Comparison of ENCODE assay signal across 18 cellular contexts in genomic region chr5:141495456-141495811, GRCh38. TPM values are rescaled to one million over a fixed set of nuclear protein-coding genes. Genes with fewer than 3 reads are reported as not detected.
DNase-seq lines count a peak whose midpoint lies in the region; TF ChIP-seq lines count a peak whose summit lies in the region.
"Had no signal": no experiment of that assay in that cellular context is flagged by ENCODE, and none has a peak within 500 bp of the region (broad histone marks: within the 10 kb centered on the region; RNA-seq: fewer than 3 reads in every experiment).

No MANE protein-coding gene starts in this region.

- DNase-seq in chondrocyte (ENCODE audit: low spot score) (no peak), mesendoderm (peak; percentile 50), suprapubic skin (ENCODE audit: low spot score in 2 of 2) (no peak), KG1 (lab: John Stamatoyannopoulos, UW) (no peak), NCI-H1436 treated with DMSO at 0.1 percent for 48 hours (lab: John Stamatoyannopoulos, UW) (no peak), SHP77 treated with DMSO at 0.1 percent for 48 hours (lab: John Stamatoyannopoulos, UW) (no peak)
- no peak for DNase-seq in effector memory CD4-positive, alpha-beta T cell
- DNase-seq: activated CD8-positive, alpha-beta T cell treated with anti-CD3 and anti-CD28 coated beads, Interleukin-2, amount 10 ng/mL, durations not matched to agents 7 days and 5 days; colonic mucosa; DMS53; kidney; NCI-H1092; spleen; transverse colon; WERI-Rb-1 had no signal

- H3K79me2 ChIP-seq in mesendoderm (ENCODE audit: control insufficient read depth, insufficient read depth, low read length), result no peaks in the 10 kb centered on the region

- no peak overlapping the region for H2BK15ac ChIP-seq in mesendoderm (replicated peaks; ENCODE audit: low read depth)

- H3K23ac ChIP-seq in mesendoderm (ENCODE audit: low read length), result no peak overlapping the region

- TF ChIP-seq POLR2A in suprapubic skin (IDR thresholded peaks at IDR 0.05), result no peak

- no peak overlapping the region for H2BK120ac ChIP-seq in mesendoderm (ENCODE audit: low read depth, low read length)

- H3K4me3 ChIP-seq in HUES64 (ENCODE audit: low read length) (peak overlapping the region; percentile 43), mesendoderm (ENCODE audit: low read length) (no peak overlapping the region), suprapubic skin (no peak overlapping the region)
- no peak overlapping the region for H3K4me3 ChIP-seq in effector memory CD4-positive, alpha-beta T cell (ENCODE audit: insufficient read depth, low read depth, low read length, poor library complexity, severe bottlenecking)
- H3K4me3 ChIP-seq: colonic mucosa, spleen, transverse colon had no signal

- peak overlapping the region; percentile 44 for H2BK5ac ChIP-seq in mesendoderm (ENCODE audit: low read length)

- peaks cover 45% of the 10 kb centered on the region for H3K4me1 Mint-ChIP-seq in chondrocyte (ENCODE audit: low read depth)

- H3K27me3 ChIP-seq in HUES64 (ENCODE audit: insufficient read depth, low read length), result no peaks in the 10 kb centered on the region
- H3K27me3 ChIP-seq in mesendoderm (ENCODE audit: insufficient read depth, low read length, poor library complexity), result no peaks in the 10 kb centered on the region
- H3K27me3 ChIP-seq in suprapubic skin, result peaks cover 4% of the 10 kb centered on the region
- H3K27me3 ChIP-seq in effector memory CD4-positive, alpha-beta T cell (replicated peaks; ENCODE audit: control insufficient read depth, insufficient read depth, low read length, poor library complexity, severe bottlenecking), result peaks cover 36% of the 10 kb centered on the region

- H3K27ac ChIP-seq in HUES64 (ENCODE audit: low read depth, low read length) (peak overlapping the region; percentile 91), mesendoderm (ENCODE audit: low read depth, low read length) (peak overlapping the region; percentile 72), suprapubic skin (peak overlapping the region; percentile 20)
- no peak overlapping the region for H3K27ac ChIP-seq in effector memory CD4-positive, alpha-beta T cell (ENCODE audit: insufficient read depth, low read length, poor library complexity, severe bottlenecking)
- H3K27ac ChIP-seq: colonic mucosa, KMS-11, spleen, transverse colon, WERI-Rb-1 had no signal

- peak overlapping the region; percentile 6 for H3K18ac ChIP-seq in mesendoderm (ENCODE audit: low read length)

- peak overlapping the region; percentile 15 for H2AK5ac ChIP-seq in mesendoderm (ENCODE audit: low read length)

- H3K4me1 ChIP-seq in HUES64 (ENCODE audit: insufficient read depth, low read length), result peaks cover 32% of the 10 kb centered on the region
- H3K4me1 ChIP-seq in mesendoderm (ENCODE audit: control insufficient read depth, low read depth, low read length), result peaks cover 12% of the 10 kb centered on the region
- peaks cover 30% of the 10 kb centered on the region for H3K4me1 ChIP-seq in suprapubic skin
- peaks cover 19% of the 10 kb centered on the region for H3K4me1 ChIP-seq in effector memory CD4-positive, alpha-beta T cell (ENCODE audit: control insufficient read depth, insufficient read depth, low read length, poor library complexity, severe bottlenecking)
- H3K4me1 ChIP-seq: colonic mucosa had no signal

- H4K5ac ChIP-seq in mesendoderm (ENCODE audit: low read length), result no peak overlapping the region

- WGBS in HUES64, result 17% methylated on average over 8 of the region's 8 CpGs
- WGBS in mesendoderm (ENCODE audit: extremely low coverage, insufficient coverage, low lambda C conversion rate), result no CpG with 5 or more reads among the region's 8 CpGs
- WGBS in suprapubic skin, result 76% methylated on average over 8 of the region's 8 CpGs

- no peak overlapping the region for H3K4ac ChIP-seq in mesendoderm (ENCODE audit: low read depth, low read length)

- peak overlapping the region; percentile 86 for H3K27ac Mint-ChIP-seq in chondrocyte (ENCODE audit: unreplicated experiment)
- H3K27ac Mint-ChIP-seq: activated CD8-positive, alpha-beta T cell treated with anti-CD3 and anti-CD28 coated beads, Interleukin-2, amount 10 ng/mL, durations not matched to agents 7 days and 5 days; stimulated activated memory B cell treated with anti-CD40 and anti-IgM and Interleukin-4, amounts not matched to agents 10 μg/mL and 1 μg/mL and 100 μg/mL, for 72 hours had no signal

- H3K9me3 Mint-ChIP-seq in chondrocyte (ENCODE audit: low read depth), result no peaks in the 10 kb centered on the region
- H3K9me3 Mint-ChIP-seq: stimulated activated memory B cell treated with anti-CD40 and anti-IgM and Interleukin-4, amounts not matched to agents 10 μg/mL and 1 μg/mL and 100 μg/mL, for 72 hours had no signal

- H3K4me2 ChIP-seq in mesendoderm (ENCODE audit: low read length), result peak overlapping the region; percentile 9
- H3K4me2 ChIP-seq: KMS-11 had no signal

- H3K27me3 Mint-ChIP-seq in chondrocyte (ENCODE audit: low read depth), result no peaks in the 10 kb centered on the region

- H3K56ac ChIP-seq in mesendoderm (ENCODE audit: low read length), result peak overlapping the region; percentile 78

- H4K8ac ChIP-seq in mesendoderm (ENCODE audit: low read depth, low read length), result no peak overlapping the region

- H3K36me3 ChIP-seq in HUES64 (ENCODE audit: insufficient read depth, low read length) (peaks cover 10% of the 10 kb centered on the region; the same call in 1 of the 2 replicates), mesendoderm (ENCODE audit: control insufficient read depth, insufficient read depth, low read length) (no peaks in the 10 kb centered on the region), suprapubic skin (peaks cover 25% of the 10 kb centered on the region)
- no peaks in the 10 kb centered on the region for H3K36me3 ChIP-seq in effector memory CD4-positive, alpha-beta T cell (ENCODE audit: control insufficient read depth, insufficient read depth, low read length)
- H3K36me3 ChIP-seq: colonic mucosa, transverse colon, WERI-Rb-1 had no signal

- H3K79me1 ChIP-seq in mesendoderm (ENCODE audit: low read length), result no peaks in the 10 kb centered on the region

- TF ChIP-seq EP300 in suprapubic skin (IDR thresholded peaks at IDR 0.05), result no peak

- H3K9me3 ChIP-seq in HUES64 (ENCODE audit: insufficient read depth, low read depth, low read length) (no peaks in the 10 kb centered on the region), suprapubic skin (no peaks in the 10 kb centered on the region)
- no peaks in the 10 kb centered on the region for H3K9me3 ChIP-seq in effector memory CD4-positive, alpha-beta T cell (ENCODE audit: control insufficient read depth, low read length)
- H3K9me3 ChIP-seq: colonic mucosa, spleen, transverse colon had no signal

- H3K36me3 Mint-ChIP-seq in chondrocyte (ENCODE audit: low read depth), result peaks cover 9% of the 10 kb centered on the region
- H3K36me3 Mint-ChIP-seq: stimulated activated memory B cell treated with anti-CD40 and anti-IgM and Interleukin-4, amounts not matched to agents 10 μg/mL and 1 μg/mL and 100 μg/mL, for 72 hours had no signal

- peak overlapping the region; percentile 38 for H3K4me3 Mint-ChIP-seq in chondrocyte (ENCODE audit: unreplicated experiment)
- H3K4me3 Mint-ChIP-seq: activated CD8-positive, alpha-beta T cell treated with anti-CD3 and anti-CD28 coated beads, Interleukin-2, amount 10 ng/mL, durations not matched to agents 7 days and 5 days; stimulated activated memory B cell treated with anti-CD40 and anti-IgM and Interleukin-4, amounts not matched to agents 10 μg/mL and 1 μg/mL and 100 μg/mL, for 72 hours had no signal

- no peak for TF ChIP-seq CTCF in chondrocyte (IDR thresholded peaks at IDR 0.05)
- no peak for TF ChIP-seq CTCF in suprapubic skin (IDR thresholded peaks at IDR 0.05)

- H3K9ac ChIP-seq in HUES64 (ENCODE audit: low read depth, low read length), result no peak overlapping the region
- H3K9ac ChIP-seq in mesendoderm (ENCODE audit: low read length), result peak overlapping the region; percentile 38
- H3K9ac ChIP-seq: KMS-11 had no signal

RNA-seq across cellular contexts. Expression of gene PCDHGC5, which starts 6.6 kb away (rescaled TPM):
- 1.1 TPM for polyA plus RNA-seq in HUES64 (2013, experiment 1 of 2)
- polyA plus RNA-seq in HUES64 (2013, experiment 2 of 2), result 1.1 TPM
- 1.7 to 3.6 TPM (median 2.0 TPM) in 3 replicates for total RNA-seq in chondrocyte
- 0.08 TPM for polyA plus RNA-seq in mesendoderm (2013, experiment 1 of 2)
- polyA plus RNA-seq in mesendoderm (2013, experiment 2 of 2), result 0.11 TPM
- total RNA-seq in suprapubic skin, result 10 to 100 TPM in 1 of 4 donors, 1 to 10 TPM in 3; 1.6 to 10.5 (median 3.2) TPM
- total RNA-seq: activated CD8-positive, alpha-beta T cell treated with anti-CD3 and anti-CD28 coated beads, Interleukin-2, amount 10 ng/mL, durations not matched to agents 7 days and 5 days had no signal

RNA-seq across cellular contexts. Expression of gene PCDHGC4, which starts 10.6 kb away (rescaled TPM):
- 16.4 TPM for polyA plus RNA-seq in HUES64 (2013, experiment 1 of 2)
- polyA plus RNA-seq in HUES64 (2013, experiment 2 of 2), result 20.7 TPM
- total RNA-seq in chondrocyte (0.72 to 1.8 TPM (median 1.1 TPM) in 3 replicates), suprapubic skin (10 to 100 TPM in 3 of 4 donors, 1 to 10 TPM in 1; 2.7 to 30.6 (median 15.0) TPM)
- 2.0 TPM for polyA plus RNA-seq in mesendoderm (2013, experiment 1 of 2)
- polyA plus RNA-seq in mesendoderm (2013, experiment 2 of 2), result 1.8 TPM
- total RNA-seq: activated CD8-positive, alpha-beta T cell treated with anti-CD3 and anti-CD28 coated beads, Interleukin-2, amount 10 ng/mL, durations not matched to agents 7 days and 5 days had no signal

RNA-seq across cellular contexts. Expression of gene PCDHGC3, which starts 19.7 kb away (rescaled TPM):
- polyA plus RNA-seq in HUES64 (2013, experiment 1 of 2), result 34.6 TPM
- 46.7 TPM for polyA plus RNA-seq in HUES64 (2013, experiment 2 of 2)
- 68.9 to 91.8 TPM (median 90.8 TPM) in 3 replicates for total RNA-seq in chondrocyte
- polyA plus RNA-seq in mesendoderm (2013, experiment 1 of 2), result 24.0 TPM
- 23.6 TPM for polyA plus RNA-seq in mesendoderm (2013, experiment 2 of 2)
- 10 to 100 TPM; 30.0 to 73.4 (median 60.4) TPM for total RNA-seq in suprapubic skin
- total RNA-seq: activated CD8-positive, alpha-beta T cell treated with anti-CD3 and anti-CD28 coated beads, Interleukin-2, amount 10 ng/mL, durations not matched to agents 7 days and 5 days had no signal
